1 cellular context compared by ENCODE assay signal in the genomic region with DNA sequence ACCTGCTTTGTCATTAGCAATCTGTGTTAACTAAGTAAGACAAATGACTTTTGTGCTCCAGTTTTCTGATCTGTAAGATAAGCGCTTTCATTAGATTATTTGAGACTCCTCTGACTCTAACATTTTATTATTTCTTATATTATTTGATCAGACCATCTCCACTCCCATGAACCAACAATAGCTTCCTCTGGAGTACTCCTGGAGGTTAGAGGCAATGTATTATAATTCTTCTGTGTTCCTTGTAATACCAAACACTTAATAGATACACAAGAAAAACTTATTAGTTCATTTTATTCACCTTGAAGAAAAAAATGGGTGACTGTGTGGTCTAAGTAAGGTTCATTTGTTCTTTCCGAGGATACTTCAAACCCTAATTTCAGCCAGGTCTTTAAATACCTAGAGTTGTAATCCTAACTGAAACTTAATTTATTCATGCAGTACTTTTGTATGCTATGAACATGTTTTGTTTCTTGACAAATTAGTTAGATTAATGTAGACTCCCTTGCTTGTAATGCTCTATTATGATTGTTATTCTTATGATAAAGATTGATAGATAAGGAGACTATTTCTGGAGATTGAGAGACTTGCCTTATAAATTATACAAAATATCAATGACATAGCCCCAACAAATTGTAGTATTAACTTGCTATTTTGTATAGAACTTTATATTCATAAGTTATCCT.
TF ChIP-seq lines count a peak whose summit lies in the region.

No MANE protein-coding gene starts in this region.

TF ChIP-seq in HEK293, 187 proteins besides CTCF, POLR2A, EP300 and RAD21 (continued from another document):
- TF ChIP-seq BCL11B (tag by site-specific recombination; IDR thresholded peaks at IDR 0.05; ENCODE audit: low read depth) (no peak), WT1 (tag by site-specific recombination; IDR thresholded peaks at IDR 0.05) (0 out of 2 replicates have a peak, but pooled peaks have one; percentile 15), ZNF37A (tag by site-specific recombination; IDR thresholded peaks at IDR 0.05) (no peak)
TF ChIP-seq in HEK293: peak in this region for 2.
